In genomic region chr17:14300628-14301278, GRCh38 we compare ENCODE assay signal across 1 cellular context.
TF ChIP-seq lines count a peak whose summit lies in the region.

Gene HS3ST3B1, plus strand, starts transcription at chr17:14301081. Its CDS starts 438 bp downstream, at chr17:14301519.

TF ChIP-seq in K562, 482 proteins besides CTCF, POLR2A, EP300 and RAD21 (continued from another document and continues in another):
- no peak for TF ChIP-seq ZNF639 (CRISPR knock-in tag; conservative IDR thresholded peaks at IDR 0.05 in 1 of 2, IDR thresholded peaks at IDR 0.05 in 1 of 2)
- no peak for TF ChIP-seq RBM34 (IDR thresholded peaks at IDR 0.05; ENCODE audit: borderline replicate concordance, insufficient read depth, low read length)
- TF ChIP-seq SP2 (IDR thresholded peaks at IDR 0.05; ENCODE audit: extremely low read depth, low read depth, low read length, poor library complexity, severe bottlenecking), result peak; percentile 63
- TF ChIP-seq ZNF75A (CRISPR knock-in tag; IDR thresholded peaks at IDR 0.05), result no peak
- no peak for TF ChIP-seq DIDO1 (tag; IDR thresholded peaks at IDR 0.05; ENCODE audit: low read depth)
- TF ChIP-seq PATZ1 (CRISPR knock-in tag; IDR thresholded peaks at IDR 0.05; ENCODE audit: borderline replicate concordance), result no peak
- TF ChIP-seq U2AF1 (optimal IDR thresholded peaks at IDR 0.05; ENCODE audit: low read depth, low read length), result no peak
- TF ChIP-seq ZNF512 (tag; IDR thresholded peaks at IDR 0.05), result no peak
- no peak; the same call in 1 of the 2 replicates for TF ChIP-seq CEBPZ (IDR thresholded peaks at IDR 0.05; ENCODE audit: borderline replicate concordance, low read depth, low read length)
- TF ChIP-seq NR1H2 (CRISPR knock-in tag; IDR thresholded peaks at IDR 0.05), result no peak
- no peak for TF ChIP-seq ZC3H8 (IDR thresholded peaks at IDR 0.05)
- no peak for TF ChIP-seq MAZ (CRISPR knock-in tag; conservative IDR thresholded peaks at IDR 0.05 in 1 of 2, IDR thresholded peaks at IDR 0.05 in 1 of 2)
- no peak for TF ChIP-seq EWSR1 (IDR thresholded peaks at IDR 0.05; ENCODE audit: borderline replicate concordance, low read depth, partially characterized antibody)
- TF ChIP-seq GABPA (tag; conservative IDR thresholded peaks at IDR 0.05; ENCODE audit: low read depth), result peak; percentile 58; the same call in 1 of the 2 replicates
- no peak for TF ChIP-seq ZKSCAN8 (CRISPR knock-in tag; IDR thresholded peaks at IDR 0.05)
- no peak for TF ChIP-seq HOXB6 (CRISPR knock-in tag; IDR thresholded peaks at IDR 0.05; ENCODE audit: borderline replicate concordance)
- TF ChIP-seq HCFC1 (IDR thresholded peaks at IDR 0.05; ENCODE audit: low read depth, low read length), result no peak
- no peak for TF ChIP-seq HNRNPH1 (optimal IDR thresholded peaks at IDR 0.05; ENCODE audit: low read depth, low read length)
- no peak for TF ChIP-seq ELF4 (CRISPR knock-in tag; IDR thresholded peaks at IDR 0.05)
- no peak for TF ChIP-seq ERF (CRISPR knock-in tag; IDR thresholded peaks at IDR 0.05)
- TF ChIP-seq, protein P1, sequence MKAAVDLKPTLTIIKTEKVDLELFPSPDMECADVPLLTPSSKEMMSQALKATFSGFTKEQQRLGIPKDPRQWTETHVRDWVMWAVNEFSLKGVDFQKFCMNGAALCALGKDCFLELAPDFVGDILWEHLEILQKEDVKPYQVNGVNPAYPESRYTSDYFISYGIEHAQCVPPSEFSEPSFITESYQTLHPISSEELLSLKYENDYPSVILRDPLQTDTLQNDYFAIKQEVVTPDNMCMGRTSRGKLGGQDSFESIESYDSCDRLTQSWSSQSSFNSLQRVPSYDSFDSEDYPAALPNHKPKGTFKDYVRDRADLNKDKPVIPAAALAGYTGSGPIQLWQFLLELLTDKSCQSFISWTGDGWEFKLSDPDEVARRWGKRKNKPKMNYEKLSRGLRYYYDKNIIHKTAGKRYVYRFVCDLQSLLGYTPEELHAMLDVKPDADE (conservative IDR thresholded peaks at IDR 0.05; ENCODE audit: control insufficient read depth, low read depth, low read length), result no peak
- TF ChIP-seq ZNF212 (CRISPR knock-in tag; IDR thresholded peaks at IDR 0.05), result no peak
- no peak for TF ChIP-seq NCOA2 (IDR thresholded peaks at IDR 0.05; ENCODE audit: partially characterized antibody in 2 of 2)
- TF ChIP-seq TAL1 (IDR thresholded peaks at IDR 0.05), result no peak
- no peak for TF ChIP-seq IRF2 (CRISPR knock-in tag; IDR thresholded peaks at IDR 0.05)
- no peak for TF ChIP-seq SMARCA4 (IDR thresholded peaks at IDR 0.05)
- TF ChIP-seq TAF15 (IDR thresholded peaks at IDR 0.05; ENCODE audit: low read depth, low read length), result no peak
- no peak for TF ChIP-seq SIX5 (IDR thresholded peaks at IDR 0.05; ENCODE audit: borderline replicate concordance in 1 of 2, insufficient read depth in 1 of 2, low read depth in 1 of 2, low read length in 2 of 2)
- TF ChIP-seq, protein P2, sequence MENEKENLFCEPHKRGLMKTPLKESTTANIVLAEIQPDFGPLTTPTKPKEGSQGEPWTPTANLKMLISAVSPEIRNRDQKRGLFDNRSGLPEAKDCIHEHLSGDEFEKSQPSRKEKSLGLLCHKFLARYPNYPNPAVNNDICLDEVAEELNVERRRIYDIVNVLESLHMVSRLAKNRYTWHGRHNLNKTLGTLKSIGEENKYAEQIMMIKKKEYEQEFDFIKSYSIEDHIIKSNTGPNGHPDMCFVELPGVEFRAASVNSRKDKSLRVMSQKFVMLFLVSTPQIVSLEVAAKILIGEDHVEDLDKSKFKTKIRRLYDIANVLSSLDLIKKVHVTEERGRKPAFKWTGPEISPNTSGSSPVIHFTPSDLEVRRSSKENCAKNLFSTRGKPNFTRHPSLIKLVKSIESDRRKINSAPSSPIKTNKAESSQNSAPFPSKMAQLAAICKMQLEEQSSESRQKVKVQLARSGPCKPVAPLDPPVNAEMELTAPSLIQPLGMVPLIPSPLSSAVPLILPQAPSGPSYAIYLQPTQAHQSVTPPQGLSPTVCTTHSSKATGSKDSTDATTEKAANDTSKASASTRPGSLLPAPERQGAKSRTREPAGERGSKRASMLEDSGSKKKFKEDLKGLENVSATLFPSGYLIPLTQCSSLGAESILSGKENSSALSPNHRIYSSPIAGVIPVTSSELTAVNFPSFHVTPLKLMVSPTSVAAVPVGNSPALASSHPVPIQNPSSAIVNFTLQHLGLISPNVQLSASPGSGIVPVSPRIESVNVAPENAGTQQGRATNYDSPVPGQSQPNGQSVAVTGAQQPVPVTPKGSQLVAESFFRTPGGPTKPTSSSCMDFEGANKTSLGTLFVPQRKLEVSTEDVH (IDR thresholded peaks at IDR 0.05; ENCODE audit: low read depth, partially characterized antibody), result no peak
- no peak for TF ChIP-seq ZNF274 (IDR thresholded peaks at IDR 0.05; ENCODE audit: borderline replicate concordance, low read depth, low read length)
- TF ChIP-seq CBFB (CRISPR knock-in tag; IDR thresholded peaks at IDR 0.05), result no peak
- TF ChIP-seq MEF2D (tag; conservative IDR thresholded peaks at IDR 0.05; ENCODE audit: low read depth), result no peak
- TF ChIP-seq NFRKB (IDR thresholded peaks at IDR 0.05; ENCODE audit: low read depth), result no peak
- TF ChIP-seq SMARCC2 (IDR thresholded peaks at IDR 0.05; ENCODE audit: low read depth), result no peak
- TF ChIP-seq NCOA4 (IDR thresholded peaks at IDR 0.05; ENCODE audit: partially characterized antibody), result no peak
- TF ChIP-seq KDM4B (IDR thresholded peaks at IDR 0.05; ENCODE audit: borderline replicate concordance in 2 of 2, low read depth in 1 of 2), result no peak
- no peak for TF ChIP-seq DPF2 (IDR thresholded peaks at IDR 0.05)
- no peak for TF ChIP-seq KLF10 (CRISPR knock-in tag; IDR thresholded peaks at IDR 0.05)
- no peak for TF ChIP-seq GTF2F1 (IDR thresholded peaks at IDR 0.05; ENCODE audit: low read depth, low read length)
- no peak for TF ChIP-seq KAT7 (CRISPR knock-in tag; IDR thresholded peaks at IDR 0.05; ENCODE audit: borderline replicate concordance)
- TF ChIP-seq MCM3 (IDR thresholded peaks at IDR 0.05), result no peak
- no peak for TF ChIP-seq SAFB (IDR thresholded peaks at IDR 0.05; ENCODE audit: borderline replicate concordance, low read depth, low read length)
- TF ChIP-seq SREBF1 (IDR thresholded peaks at IDR 0.05; ENCODE audit: borderline replicate concordance, low read depth, low read length), result no peak
- no peak for TF ChIP-seq ZFPM2 (CRISPR knock-in tag; IDR thresholded peaks at IDR 0.05)
- TF ChIP-seq TSHZ1 (CRISPR knock-in tag; IDR thresholded peaks at IDR 0.05), result no peak
- TF ChIP-seq FOXK1 (CRISPR knock-in tag; IDR thresholded peaks at IDR 0.05; ENCODE audit: borderline replicate concordance), result no peak
- no peak for TF ChIP-seq NELFE (IDR thresholded peaks at IDR 0.05; ENCODE audit: insufficient read depth, insufficient read length)
- TF ChIP-seq RBFOX2 (IDR thresholded peaks at IDR 0.05; ENCODE audit: low read depth, low read length), result peak; percentile 88
- TF ChIP-seq ILF3 (IDR thresholded peaks at IDR 0.05; ENCODE audit: borderline replicate concordance), result no peak
